ENCODE assay signal across 1 cellular context in the genomic region with DNA sequence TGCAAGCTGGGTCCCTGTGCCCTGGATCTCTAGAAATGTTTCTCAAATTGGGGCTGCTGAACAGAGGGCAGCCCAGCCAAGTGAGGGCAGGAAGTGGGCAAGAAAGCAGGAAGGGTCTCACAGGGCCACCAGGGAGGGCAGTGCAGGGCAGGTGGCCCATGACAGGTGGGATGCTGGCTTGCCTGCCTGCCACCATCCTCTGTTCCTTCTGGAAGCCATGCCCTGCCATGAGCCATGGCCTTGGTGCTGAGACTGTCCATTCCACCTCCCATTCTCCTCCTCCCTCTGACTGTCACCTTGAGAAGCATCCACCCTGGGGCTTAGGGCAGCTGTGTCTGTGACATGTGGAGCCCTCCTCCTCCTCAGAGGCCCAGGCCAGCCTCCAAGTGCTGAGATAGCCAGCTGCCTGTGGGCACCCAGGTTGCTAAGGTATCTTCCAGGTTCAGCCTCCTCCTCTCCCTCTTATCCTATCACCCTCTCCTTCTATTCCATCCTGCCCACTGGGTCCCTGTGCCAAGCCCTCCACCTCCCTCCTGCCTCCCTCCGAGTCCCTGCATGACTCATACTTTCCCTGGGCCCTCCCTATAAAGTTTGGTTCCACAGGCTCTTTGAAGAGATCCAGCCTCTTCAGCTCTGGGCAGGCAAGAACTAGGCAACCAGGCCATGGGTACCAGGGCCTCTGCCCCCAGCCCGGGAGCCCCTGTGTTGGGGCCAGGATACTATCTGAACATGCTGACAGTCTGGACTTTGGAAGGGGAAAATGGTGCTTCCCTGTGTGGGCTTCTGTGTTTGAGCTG.
A peak's percentile ranks its signal among the peaks of the same experiment; 100 is the strongest.
TF ChIP-seq lines count a peak whose summit lies in the region.

No MANE protein-coding gene starts in this region.

TF ChIP-seq in endothelial cell of umbilical vein, 7 proteins besides CTCF, POLR2A, EP300 and RAD21:
- TF ChIP-seq GATA2 (IDR thresholded peaks at IDR 0.05; ENCODE audit: insufficient read depth, insufficient read length, low read depth, low read length) (no peak), MYC (IDR thresholded peaks at IDR 0.05; ENCODE audit: low read depth, low read length) (no peak), MAX (IDR thresholded peaks at IDR 0.05; ENCODE audit: insufficient read depth, insufficient read length) (no peak), FOS (IDR thresholded peaks at IDR 0.05; ENCODE audit: borderline replicate concordance, insufficient read depth, low read length) (peak; percentile 35), EZH2 (IDR thresholded peaks at IDR 0.05; ENCODE audit: borderline replicate concordance, low read depth, low read length, severe bottlenecking) (no peak)
